ENCODE assay signal across 8 cellular contexts in genomic region chr22:19480173-19480568, GRCh38. TPM values are rescaled to one million over a fixed set of nuclear protein-coding genes. Genes with fewer than 3 reads are reported as not detected.
DNase-seq lines count a peak whose midpoint lies in the region; ATAC-seq, FAIRE-seq and TF ChIP-seq lines count a peak whose summit lies in the region.

No MANE protein-coding gene starts in this region.

- ATAC-seq in GM12878 = peak; percentile 1; the same call in 2 of the 3 replicates

- POLR2A ChIA-PET in GM12878 (lab: Charles Lee) = interaction anchor here (1.0 to 1.5 kb wide), 4 partner anchors 29 to 136 kb away, joined by 3 to 4 read pairs (median 3); partner anchors contain the start of genes C22orf39 and MRPL40

- peak overlapping the region; percentile 71 for H3K4me2 ChIP-seq in GM12878 (ENCODE audit: control insufficient read depth, insufficient read depth)

- no peak for DNase-seq in AG10803 (ENCODE audit: low read depth)
- no peak for DNase-seq in HFF-Myc (ENCODE audit: extremely low read depth, low read depth)
- no peak for DNase-seq in GM12878 (ENCODE audit: low read depth, low spot score)
- no peak for DNase-seq in NCI-H2171 treated with DMSO at 0.1 percent for 48 hours (lab: John Stamatoyannopoulos, UW)
- DNase-seq in NCI-H128 (lab: John Stamatoyannopoulos, UW; ENCODE audit: unreplicated experiment) = no peak
- no peak for DNase-seq in superior temporal gyrus (ENCODE audit: extremely low spot score)
- DNase-seq in stimulated activated CD4-positive, alpha-beta T cell treated with anti-CD3 and anti-CD28 coated beads, Interleukin-2, amount 100 ng/mL, for 48 hours = no peak

- H3K27ac ChIP-seq in GM12878 (ENCODE audit: control insufficient read depth, insufficient read depth) = peak overlapping the region; percentile 97
- no peak overlapping the region for H3K27ac ChIP-seq in mucosa of rectum (ENCODE audit: low read depth in 2 of 2, low read length in 2 of 2)

- 2% methylated on average over 15 of the region's 15 CpGs for WGBS in GM12878 (ENCODE audit: insufficient coverage, insufficient replicate concordance, low lambda C conversion rate, missing lambda C conversion rate)

- no peaks in the 10 kb centered on the region for H3K27me3 ChIP-seq in GM12878 (replicated peaks in 1 of 2; ENCODE audit: control insufficient read depth in 2 of 2, insufficient read depth in 2 of 2, low read length in 1 of 2)
- H3K27me3 ChIP-seq in mucosa of rectum (ENCODE audit: control insufficient read depth in 2 of 2, insufficient read depth in 2 of 2, low read length in 2 of 2) = no peaks in the 10 kb centered on the region

- H3K9me3 ChIP-seq in GM12878 (replicated peaks; ENCODE audit: control insufficient read depth, insufficient read depth, low read length) (no peaks in the 10 kb centered on the region), mucosa of rectum (ENCODE audit: control insufficient read depth in 2 of 2, low read length in 2 of 2) (no peaks in the 10 kb centered on the region)

- intact Hi-C loops in GM12878 (cut with micrococcal nuclease; ENCODE audit: unreplicated experiment) = no loop called here

- TF ChIP-seq CTCF in AG10803 (conservative IDR thresholded peaks at IDR 0.05; ENCODE audit: low read length) = no peak
- TF ChIP-seq CTCF in HFF-Myc (IDR thresholded peaks at IDR 0.05; ENCODE audit: low read depth, low read length, missing control alignments) = no peak
- no peak for TF ChIP-seq CTCF in GM12878 (IDR thresholded peaks at IDR 0.05 in 2 of 3, conservative IDR thresholded peaks at IDR 0.05 in 1 of 3; ENCODE audit: control insufficient read depth in 2 of 3, extremely low read depth in 1 of 3, insufficient read depth in 1 of 3, low read depth in 3 of 3, low read length in 3 of 3)

- H3K79me2 ChIP-seq in GM12878 (ENCODE audit: control insufficient read depth, insufficient read depth, low read length) = peaks cover 39% of the 10 kb centered on the region

- TF ChIP-seq RAD21 in GM12878 (IDR thresholded peaks at IDR 0.05; ENCODE audit: insufficient read depth, low read depth, low read length) = no peak

- RAD21 ChIA-PET in GM12878 (lab: Charles Lee; ENCODE audit: unreplicated experiment) = interaction anchor here (0.6 to 3.6 kb wide), 12 partner anchors 11 to 364 kb away, joined by 3 to 25 read pairs (median 4); partner anchors contain the start of genes ESS2, HIRA, MRPL40 and SLC25A1

- H3K4me3 ChIP-seq in AG10803 (ENCODE audit: low read length) (peak overlapping the region; percentile 72), HFF-Myc (replicated peaks; ENCODE audit: low read depth, low read length) (peak overlapping the region; percentile 71), GM12878 (peak overlapping the region; percentile 85), mucosa of rectum (ENCODE audit: low read length in 2 of 2) (peak overlapping the region; percentile 95 to 97)

- H2AFZ ChIP-seq in GM12878 (ENCODE audit: control insufficient read depth, low read depth, low read length) = peak overlapping the region; percentile 76

- no TSS peak for BruUV-seq in GM12878 (replicated peaks; lab: Mats Ljungman, UMichigan)

- H3K9ac ChIP-seq in GM12878 (ENCODE audit: control insufficient read depth, insufficient read depth, low read length) = peak overlapping the region; percentile 80
- H3K9ac ChIP-seq in mucosa of rectum (ENCODE audit: low read depth in 1 of 2, low read length in 2 of 2) = peak overlapping the region in 1 of 2 donors; percentile 41

- no peak for FAIRE-seq in GM12878 (lab: Jason Lieb, UNC)

- TF ChIP-seq EP300 in GM12878 (IDR thresholded peaks at IDR 0.05; ENCODE audit: borderline replicate concordance in 1 of 2, control insufficient read depth in 1 of 2, low read depth in 2 of 2, low read length in 2 of 2) = no peak

- CTCF ChIA-PET in GM12878 (lab: Yijun Ruan, JAX) = interaction anchor here (0.7 to 1.6 kb wide), 8 partner anchors 14 to 372 kb away, joined by 3 to 8 read pairs (median 4); partner anchors contain the start of genes ESS2 and SLC25A1

- H3K36me3 ChIP-seq in GM12878 (ENCODE audit: control insufficient read depth in 2 of 2, insufficient read depth in 2 of 2, low read length in 1 of 2) (peaks cover 7 to 11% of the 10 kb centered on the region in 2 experiments; a peak in 3 of 4 replicates), mucosa of rectum (ENCODE audit: control insufficient read depth in 2 of 2, insufficient read depth in 2 of 2, low read length in 2 of 2) (peaks cover 6 to 9% of the 10 kb centered on the region in 2 donors)

- SMC1A ChIA-PET in GM12878 (lab: Charles Lee; ENCODE audit: uncharacterized antibody, unreplicated experiment) = interaction anchor here (0.8 to 3.8 kb wide), 8 partner anchors 22 to 335 kb away, joined by 3 to 19 read pairs (median 4); partner anchors contain the start of genes ESS2, HIRA, MRPL40 and SLC25A1

- in situ Hi-C loops in GM12878 (cut with MboI) = no loop called here

- no peaks in the 10 kb centered on the region; the same call in 1 of the 2 replicates for H4K20me1 ChIP-seq in GM12878 (ENCODE audit: control insufficient read depth, insufficient read depth)

- H3K4me1 ChIP-seq in GM12878 (ENCODE audit: control insufficient read depth, insufficient read depth, low read length) (no peaks in the 10 kb centered on the region), mucosa of rectum (ENCODE audit: control insufficient read depth in 2 of 2, insufficient read depth in 2 of 2, low read length in 2 of 2) (peaks cover 14 to 16% of the 10 kb centered on the region in 2 donors)

- peak; percentile 12; the same call in 1 of the 2 replicates for TF ChIP-seq POLR2A in GM12878 (IDR thresholded peaks at IDR 0.05; ENCODE audit: low read depth, low read length)

RNA-seq across cellular contexts. Expression of gene CDC45, which starts 0.5 kb away (rescaled TPM):
- 42.6 and 46.5 TPM in 2 replicates for total RNA-seq in GM12878 (2013; cell fraction: nucleolus; rRNA removed)
- total RNA-seq in GM12878 (2014; rRNA removed) (46.9 and 53.0 TPM in 2 replicates), GM12878 (2014; rRNA removed; fragmentation: Illumina TruSeq; extraction: Trizol) (40.0 and 40.8 TPM in 2 replicates), GM12878 (2021) (45.4 and 49.3 TPM in 2 replicates)
- polyA plus RNA-seq in GM12878 (2011; ENCODE audit: low read depth) = 21.3 TPM
- polyA plus RNA-seq in GM12878 (2011; rRNA removed) (88.5 and 124 TPM in 2 replicates), GM12878 (2014; fragmentation: Illumina TruSeq; extraction: Trizol) (63.1 and 69.7 TPM in 2 replicates), GM12878 (2014; fragmentation: Nextera tagmentation; extraction: Ambion mirVana) (10 to 100 TPM; 42.8 to 51.2 TPM), GM12878 (2014; rRNA removed) (55.5 and 59.3 TPM in 2 replicates), GM12878 (2016; fragmentation: Nextera tagmentation; extraction: Ambion mirVana) (10 to 100 TPM; 79.1 to 83.4 TPM)
- 49.6 and 68.6 TPM in 2 replicates for polyA plus RNA-seq in GM12878 (2011; cell fraction: cytosol; rRNA removed)
- polyA plus RNA-seq in GM12878 (2011; cell fraction: nucleus; rRNA removed) = 112 and 139 TPM in 2 replicates
- 28.1 and 36.6 TPM in 2 replicates for polyA plus RNA-seq in GM12878 (2012)
- polyA minus RNA-seq in GM12878 (2011; rRNA and poly(A)+ RNA removed) = 51.1 and 52.3 TPM in 2 replicates
- polyA minus RNA-seq in GM12878 (2011; cell fraction: cytosol; rRNA and poly(A)+ RNA removed) = 15.9 and 17.4 TPM in 2 replicates
- polyA minus RNA-seq in GM12878 (2011; cell fraction: nucleus; rRNA and poly(A)+ RNA removed) = 29.9 and 65.0 TPM in 2 replicates

RNA-seq across cellular contexts. Expression of gene UFD1, which starts 1.2 kb away (rescaled TPM):
- 37.0 and 38.0 TPM in 2 replicates for total RNA-seq in GM12878 (2013; cell fraction: nucleolus; rRNA removed)
- total RNA-seq in GM12878 (2014; rRNA removed) (73.3 and 74.6 TPM in 2 replicates), GM12878 (2014; rRNA removed; fragmentation: Illumina TruSeq; extraction: Trizol) (73.7 and 79.0 TPM in 2 replicates), GM12878 (2021) (67.2 and 67.5 TPM in 2 replicates)
- 43.2 TPM for polyA plus RNA-seq in GM12878 (2011; ENCODE audit: low read depth)
- polyA plus RNA-seq in GM12878 (2011; rRNA removed) (75.4 and 98.7 TPM in 2 replicates), GM12878 (2014; fragmentation: Illumina TruSeq; extraction: Trizol) (140 and 145 TPM in 2 replicates), GM12878 (2014; fragmentation: Nextera tagmentation; extraction: Ambion mirVana) (100 to 1,000 TPM; 128 to 143 TPM), GM12878 (2014; rRNA removed) (97.3 and 106 TPM in 2 replicates), GM12878 (2016; fragmentation: Nextera tagmentation; extraction: Ambion mirVana) (100 to 1,000 TPM; 140 to 143 TPM)
- 140 and 141 TPM in 2 replicates for polyA plus RNA-seq in GM12878 (2011; cell fraction: cytosol; rRNA removed)
- 90.6 and 105 TPM in 2 replicates for polyA plus RNA-seq in GM12878 (2011; cell fraction: nucleus; rRNA removed)
- polyA plus RNA-seq in GM12878 (2012) = 63.7 and 80.1 TPM in 2 replicates
- 101 and 104 TPM in 2 replicates for polyA minus RNA-seq in GM12878 (2011; rRNA and poly(A)+ RNA removed)
- polyA minus RNA-seq in GM12878 (2011; cell fraction: cytosol; rRNA and poly(A)+ RNA removed) = 28.6 and 31.5 TPM in 2 replicates
- polyA minus RNA-seq in GM12878 (2011; cell fraction: nucleus; rRNA and poly(A)+ RNA removed) = 22.7 and 42.6 TPM in 2 replicates

RNA-seq across cellular contexts. Expression of gene C22orf39, which starts 32.7 kb away (rescaled TPM):
- total RNA-seq in GM12878 (2013; cell fraction: nucleolus; rRNA removed) = 26.8 and 32.5 TPM in 2 replicates
- total RNA-seq in GM12878 (2014; rRNA removed) (30.1 and 31.6 TPM in 2 replicates), GM12878 (2014; rRNA removed; fragmentation: Illumina TruSeq; extraction: Trizol) (17.3 TPM in 2 replicates), GM12878 (2021) (21.4 and 21.6 TPM in 2 replicates)
- 13.3 TPM for polyA plus RNA-seq in GM12878 (2011; ENCODE audit: low read depth)
- polyA plus RNA-seq in GM12878 (2011; rRNA removed) (39.9 and 40.8 TPM in 2 replicates), GM12878 (2014; fragmentation: Illumina TruSeq; extraction: Trizol) (20.8 and 21.0 TPM in 2 replicates), GM12878 (2014; fragmentation: Nextera tagmentation; extraction: Ambion mirVana) (10 to 100 TPM in 1 of 2 experiments, 1 to 10 TPM in 1; 6.7 to 10.9 TPM), GM12878 (2014; rRNA removed) (38.8 and 39.9 TPM in 2 replicates), GM12878 (2016; fragmentation: Nextera tagmentation; extraction: Ambion mirVana) (10 to 100 TPM; 38.2 to 47.0 TPM)
- polyA plus RNA-seq in GM12878 (2011; cell fraction: cytosol; rRNA removed) = 42.9 and 49.6 TPM in 2 replicates
- 18.1 and 18.8 TPM in 2 replicates for polyA plus RNA-seq in GM12878 (2011; cell fraction: nucleus; rRNA removed)
- 20.7 and 21.0 TPM in 2 replicates for polyA plus RNA-seq in GM12878 (2012)
- 41.0 and 51.5 TPM in 2 replicates for polyA minus RNA-seq in GM12878 (2011; rRNA and poly(A)+ RNA removed)
- 10.1 and 10.2 TPM in 2 replicates for polyA minus RNA-seq in GM12878 (2011; cell fraction: cytosol; rRNA and poly(A)+ RNA removed)
- polyA minus RNA-seq in GM12878 (2011; cell fraction: nucleus; rRNA and poly(A)+ RNA removed) = 8.7 and 13.7 TPM in 2 replicates

RNA-seq across cellular contexts. Expression of gene CLDN5, which starts 44.0 kb away (rescaled TPM):
- total RNA-seq in GM12878 (2013; cell fraction: nucleolus; rRNA removed) = not detected in 2 replicates
- not detected in 2 replicates for total RNA-seq in GM12878 (2014; rRNA removed)
- not detected in 2 replicates for total RNA-seq in GM12878 (2014; rRNA removed; fragmentation: Illumina TruSeq; extraction: Trizol)
- total RNA-seq in GM12878 (2021) = 0.15 TPM in 1 of 2 replicates, not detected in the other
- not detected for polyA plus RNA-seq in GM12878 (2011; ENCODE audit: low read depth)
- not detected in 2 replicates for polyA plus RNA-seq in GM12878 (2011; rRNA removed)
- not detected in 2 replicates for polyA plus RNA-seq in GM12878 (2011; cell fraction: cytosol; rRNA removed)
- not detected in 2 replicates for polyA plus RNA-seq in GM12878 (2011; cell fraction: nucleus; rRNA removed)
- polyA plus RNA-seq in GM12878 (2012) = not detected in 2 replicates
- polyA plus RNA-seq in GM12878 (2014; fragmentation: Illumina TruSeq; extraction: Trizol) = not detected in 2 replicates
- not detected for polyA plus RNA-seq in GM12878 (2014; fragmentation: Nextera tagmentation; extraction: Ambion mirVana)
- polyA plus RNA-seq in GM12878 (2014; rRNA removed) = not detected in 2 replicates
- not detected for polyA plus RNA-seq in GM12878 (2016; fragmentation: Nextera tagmentation; extraction: Ambion mirVana)
- not detected in 2 replicates for polyA minus RNA-seq in GM12878 (2011; rRNA and poly(A)+ RNA removed)
- polyA minus RNA-seq in GM12878 (2011; cell fraction: cytosol; rRNA and poly(A)+ RNA removed) = not detected in 2 replicates
- polyA minus RNA-seq in GM12878 (2011; cell fraction: nucleus; rRNA and poly(A)+ RNA removed) = not detected in 2 replicates

RNA-seq across cellular contexts. Expression of gene MRPL40, which starts 47.8 kb away (rescaled TPM):
- total RNA-seq in GM12878 (2013; cell fraction: nucleolus; rRNA removed) = 5.7 and 6.6 TPM in 2 replicates
- total RNA-seq in GM12878 (2014; rRNA removed) (48.0 and 51.9 TPM in 2 replicates), GM12878 (2014; rRNA removed; fragmentation: Illumina TruSeq; extraction: Trizol) (55.9 and 58.1 TPM in 2 replicates), GM12878 (2021) (41.2 and 42.4 TPM in 2 replicates)
- polyA plus RNA-seq in GM12878 (2011; ENCODE audit: low read depth) = 32.8 TPM
- polyA plus RNA-seq in GM12878 (2011; rRNA removed) (62.3 and 72.3 TPM in 2 replicates), GM12878 (2014; fragmentation: Illumina TruSeq; extraction: Trizol) (66.0 and 78.0 TPM in 2 replicates), GM12878 (2014; fragmentation: Nextera tagmentation; extraction: Ambion mirVana) (100 to 1,000 TPM; 180 to 207 TPM), GM12878 (2014; rRNA removed) (53.8 and 64.4 TPM in 2 replicates), GM12878 (2016; fragmentation: Nextera tagmentation; extraction: Ambion mirVana) (100 to 1,000 TPM; 124 to 131 TPM)
- polyA plus RNA-seq in GM12878 (2011; cell fraction: cytosol; rRNA removed) = 33.8 and 45.2 TPM in 2 replicates
- polyA plus RNA-seq in GM12878 (2011; cell fraction: nucleus; rRNA removed) = 21.5 and 26.3 TPM in 2 replicates
- polyA plus RNA-seq in GM12878 (2012) = 36.6 and 36.9 TPM in 2 replicates
- polyA minus RNA-seq in GM12878 (2011; rRNA and poly(A)+ RNA removed) = 18.1 and 18.3 TPM in 2 replicates
- polyA minus RNA-seq in GM12878 (2011; cell fraction: cytosol; rRNA and poly(A)+ RNA removed) = 8.8 and 10.3 TPM in 2 replicates
- polyA minus RNA-seq in GM12878 (2011; cell fraction: nucleus; rRNA and poly(A)+ RNA removed) = 5.6 and 8.9 TPM in 2 replicates
